Comparison of ENCODE assay signal across 26 cellular contexts in the genomic region with DNA sequence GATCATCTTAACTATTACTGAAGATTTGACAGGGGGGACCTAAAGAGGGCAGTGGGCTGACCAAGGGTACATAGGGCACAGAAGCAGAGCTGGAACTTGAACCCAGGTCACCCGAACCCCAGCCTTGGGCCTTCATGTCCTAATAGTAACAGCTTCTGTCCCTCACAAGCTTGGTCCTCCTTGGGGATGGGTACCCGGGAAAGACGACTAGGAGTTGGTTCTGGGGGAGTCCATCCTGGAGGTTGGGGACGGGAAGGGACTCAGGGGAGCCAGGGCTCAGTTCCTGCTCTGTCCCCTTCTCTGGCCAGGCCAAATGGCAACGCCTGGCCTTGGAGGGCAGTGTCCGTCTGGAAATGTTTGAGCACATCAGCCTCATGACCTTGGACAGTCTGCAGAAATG. TPM values are rescaled to one million over a fixed set of nuclear protein-coding genes. Genes with fewer than 3 reads are reported as not detected.
DNase-seq lines count a peak whose midpoint lies in the region; ATAC-seq and TF ChIP-seq lines count a peak whose summit lies in the region.
"Had no signal": no experiment of that assay in that cellular context is flagged by ENCODE, and none has a peak within 500 bp of the region (broad histone marks: within the 10 kb centered on the region; RNA-seq: fewer than 3 reads in every experiment).

No MANE protein-coding gene starts in this region.

- TF ChIP-seq EP300 in sigmoid colon (IDR thresholded peaks at IDR 0.05) = no peak

- H3K36me3 Mint-ChIP-seq in activated CD8-positive, alpha-beta memory T cell treated with anti-CD3 and anti-CD28 coated beads, Interleukin-2, amount 10 ng/mL, durations not matched to agents 7 days and 5 days = no peaks in the 10 kb centered on the region
- H3K36me3 Mint-ChIP-seq: CD14-positive monocyte had no signal

- peaks cover 7% of the 10 kb centered on the region for H3K27me3 Mint-ChIP-seq in activated CD8-positive, alpha-beta memory T cell treated with anti-CD3 and anti-CD28 coated beads, Interleukin-2, amount 10 ng/mL, durations not matched to agents 7 days and 5 days

- no peaks in the 10 kb centered on the region for H3K9me3 Mint-ChIP-seq in activated CD8-positive, alpha-beta memory T cell treated with anti-CD3 and anti-CD28 coated beads, Interleukin-2, amount 10 ng/mL, durations not matched to agents 7 days and 5 days (ENCODE audit: low read depth)
- H3K9me3 Mint-ChIP-seq: CD14-positive monocyte; CD4-positive, alpha-beta T cell had no signal

- H3K4me1 ChIP-seq in sigmoid colon = no peaks in the 10 kb centered on the region
- H3K4me1 ChIP-seq: A549; BE2C; BLaER1 treated with 17β-estradiol and CSF1 and Interleukin-3, amounts not matched to agents 10 nM and 100 nM had no signal

- H3K27ac Mint-ChIP-seq in activated CD8-positive, alpha-beta memory T cell treated with anti-CD3 and anti-CD28 coated beads, Interleukin-2, amount 10 ng/mL, durations not matched to agents 7 days and 5 days = no peak overlapping the region
- H3K27ac Mint-ChIP-seq: CD14-positive monocyte; CD4-positive, alpha-beta T cell; CD8-positive, alpha-beta memory T cell had no signal

- no peaks in the 10 kb centered on the region for H3K36me3 ChIP-seq in sigmoid colon
- H3K36me3 ChIP-seq: BE2C; BLaER1 treated with 17β-estradiol and CSF1 and Interleukin-3, amounts not matched to agents 10 nM and 100 nM had no signal

- no peak overlapping the region for H3K27ac ChIP-seq in sigmoid colon
- H3K27ac ChIP-seq: 22Rv1; A549; BLaER1 treated with 17β-estradiol and CSF1 and Interleukin-3, amounts not matched to agents 10 nM and 100 nM; GM23248 had no signal

- WGBS in sigmoid colon, 2 donors = 72 to 76% methylated on average over 6 of the region's 6 CpGs

- TF ChIP-seq CTCF in sigmoid colon (IDR thresholded peaks at IDR 0.05) = no peak

- no peak for ATAC-seq in activated CD8-positive, alpha-beta memory T cell treated with anti-CD3 and anti-CD28 coated beads, Interleukin-2, amount 10 ng/mL, durations not matched to agents 7 days and 5 days
- ATAC-seq in left lobe of liver = no peak
- ATAC-seq: A549 had no signal

- no peak overlapping the region for H3K4me3 Mint-ChIP-seq in activated CD8-positive, alpha-beta memory T cell treated with anti-CD3 and anti-CD28 coated beads, Interleukin-2, amount 10 ng/mL, durations not matched to agents 7 days and 5 days
- H3K4me3 Mint-ChIP-seq: CD14-positive monocyte; CD4-positive, alpha-beta T cell; CD8-positive, alpha-beta memory T cell had no signal

- H3K4me3 ChIP-seq in sigmoid colon = no peak overlapping the region
- H3K4me3 ChIP-seq: A549; BLaER1 treated with 17β-estradiol and CSF1 and Interleukin-3, amounts not matched to agents 10 nM and 100 nM; GM23248 had no signal

- TF ChIP-seq POLR2A in sigmoid colon (IDR thresholded peaks at IDR 0.05) = no peak

- H3K4me1 Mint-ChIP-seq in activated CD8-positive, alpha-beta memory T cell treated with anti-CD3 and anti-CD28 coated beads, Interleukin-2, amount 10 ng/mL, durations not matched to agents 7 days and 5 days = no peaks in the 10 kb centered on the region
- H3K4me1 Mint-ChIP-seq: CD14-positive monocyte; CD8-positive, alpha-beta memory T cell had no signal

- H3K9me3 ChIP-seq in sigmoid colon = no peaks in the 10 kb centered on the region
- H3K9me3 ChIP-seq: A549; BE2C; BLaER1 treated with 17β-estradiol and CSF1 and Interleukin-3, amounts not matched to agents 10 nM and 100 nM had no signal

- peak; percentile 15 for DNase-seq in activated CD8-positive, alpha-beta memory T cell treated with anti-CD3 and anti-CD28 coated beads, Interleukin-2, amount 10 ng/mL, durations not matched to agents 7 days and 5 days
- DNase-seq in activated CD8-positive, alpha-beta memory T cell treated with anti-CD3 and anti-CD28 coated beads for 24 hours = no peak
- peak; percentile 34 for DNase-seq in activated effector memory CD4-positive, alpha-beta T cell treated with anti-CD3 and anti-CD28 coated beads, Interleukin-2, amount 50 U/mL, for 16 hours
- no peak for DNase-seq in activated effector memory CD4-positive, alpha-beta T cell treated with Interleukin-2 at 50 U/mL for 16 hours
- DNase-seq in left lobe of liver (ENCODE audit: low spot score) = peak; percentile 10
- peak; percentile 18 for DNase-seq in sigmoid colon
- DNase-seq in 8988T = no peak
- DNase-seq in activated gamma-delta T cell treated with Interleukin-2 at 50 U/mL for 16 hours = no peak
- DNase-seq: ACHN; AML-193; BE2C; CD4-positive, alpha-beta T cell; CD8-positive, alpha-beta memory T cell; DMS 273 treated with DMSO at 0.1 percent for 48 hours; DMS79; GF-D8; GM23248; H7; HCEC 1CT had no signal

- peaks cover 0 to 8% (median 0%) of the 10 kb centered on the region in 3 donors for H3K27me3 ChIP-seq in sigmoid colon
- H3K27me3 ChIP-seq: BLaER1 treated with 17β-estradiol and CSF1 and Interleukin-3, amounts not matched to agents 10 nM and 100 nM had no signal

- CTCF ChIA-PET in activated CD8-positive, alpha-beta memory T cell treated with anti-CD3 and anti-CD28 coated beads, Interleukin-2, amount 10 ng/mL, durations not matched to agents 7 days and 5 days (lab: Charles Lee) = interaction anchor here (0.6 kb wide), 1 partner anchor 359 kb away, joined by 3 read pairs; no protein-coding TSS in a partner anchor

- intact Hi-C loops in sigmoid colon (cut with DNase I) = no loop called here

RNA-seq across cellular contexts. Expression of a gene that starts 39.6 kb away (rescaled TPM):
- total RNA-seq in activated CD8-positive, alpha-beta memory T cell treated with anti-CD3 and anti-CD28 coated beads, Interleukin-2, amount 10 ng/mL, durations not matched to agents 7 days and 5 days = not detected
- total RNA-seq in left lobe of liver (not detected), sigmoid colon (not detected)
- polyA plus RNA-seq in sigmoid colon = not detected
- total RNA-seq: CD4-positive, alpha-beta T cell; CD8-positive, alpha-beta memory T cell; Daoy; G401; GM23248; H1; H7 had no signal
- polyA plus RNA-seq: A549; CD14-positive monocyte; CD8-positive, alpha-beta memory T cell; GM23248; H1 had no signal

Comparison
In these comparisons a context has a peak if more than half of its experiments do, and no peak if none do; other contexts are left out.
1. DNase-seq: peak in activated CD8-positive, alpha-beta memory T cell treated with anti-CD3 and anti-CD28 coated beads, Interleukin-2, amount 10 ng/mL, durations not matched to agents 7 days and 5 days (single experiment), activated effector memory CD4-positive, alpha-beta T cell treated with anti-CD3 and anti-CD28 coated beads, Interleukin-2, amount 50 U/mL, for 16 hours (single experiment), left lobe of liver (single experiment) and sigmoid colon (single experiment); none in activated CD8-positive, alpha-beta memory T cell treated with anti-CD3 and anti-CD28 coated beads for 24 hours (single experiment), activated effector memory CD4-positive, alpha-beta T cell treated with Interleukin-2 at 50 U/mL for 16 hours (single experiment), 8988T (single experiment) and activated gamma-delta T cell treated with Interleukin-2 at 50 U/mL for 16 hours (single experiment).